ENCODE assay signal across 26 cellular contexts in the genomic region with DNA sequence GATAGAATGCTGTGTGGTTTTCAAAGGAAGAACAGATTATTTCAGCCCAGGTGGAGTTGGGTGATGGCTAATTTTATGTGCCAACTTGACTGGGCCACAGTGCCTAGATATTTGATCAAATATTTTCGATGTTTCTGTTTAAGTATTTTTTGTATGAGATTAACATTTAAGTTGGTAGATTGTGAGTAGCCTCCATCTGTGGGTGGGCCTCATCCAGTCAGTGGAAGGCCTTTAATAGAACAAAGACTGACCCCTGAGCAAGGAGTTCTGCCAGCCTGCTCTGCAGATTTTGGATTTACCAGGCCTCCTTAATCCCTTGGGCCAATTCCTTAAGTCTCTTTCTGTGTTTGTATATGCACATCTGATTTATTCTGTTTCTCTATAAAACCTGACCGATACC. TPM values are rescaled to one million over a fixed set of nuclear protein-coding genes. Genes with fewer than 3 reads are reported as not detected.
A peak's percentile ranks its signal among the peaks of the same experiment; 100 is the strongest.
DNase-seq lines count a peak whose midpoint lies in the region; TF ChIP-seq lines count a peak whose summit lies in the region.
"Had no signal": no experiment of that assay in that cellular context is flagged by ENCODE, and none has a peak within 500 bp of the region (broad histone marks: within the 10 kb centered on the region; RNA-seq: fewer than 3 reads in every experiment).

No MANE protein-coding gene starts in this region.

- H3K4me1 Mint-ChIP-seq in HFFc6 (ENCODE audit: low read depth) (peaks cover 69% of the 10 kb centered on the region), chondrocyte (ENCODE audit: low read depth) (peaks cover 71% of the 10 kb centered on the region), osteocyte (ENCODE audit: unreplicated experiment) (peaks cover 56% of the 10 kb centered on the region)

- H3K9me3 Mint-ChIP-seq in HFFc6 (no peaks in the 10 kb centered on the region), chondrocyte (ENCODE audit: low read depth) (no peaks in the 10 kb centered on the region), osteocyte (ENCODE audit: unreplicated experiment) (no peaks in the 10 kb centered on the region)
- H3K9me3 Mint-ChIP-seq: naive B cell had no signal

- H3K4me3 Mint-ChIP-seq in HFFc6 (no peak overlapping the region), chondrocyte (ENCODE audit: unreplicated experiment) (no peak overlapping the region), osteocyte (ENCODE audit: unreplicated experiment) (no peak overlapping the region)
- H3K4me3 Mint-ChIP-seq: activated CD4-positive, alpha-beta T cell treated with anti-CD3 and anti-CD28 coated beads for 36 hours had no signal

- peak overlapping the region; percentile 35 for H3K27ac Mint-ChIP-seq in HFFc6
- H3K27ac Mint-ChIP-seq in chondrocyte (ENCODE audit: unreplicated experiment) = peak overlapping the region; percentile 59
- peak overlapping the region; percentile 76 for H3K27ac Mint-ChIP-seq in osteocyte (ENCODE audit: unreplicated experiment)
- H3K27ac Mint-ChIP-seq: activated CD4-positive, alpha-beta T cell treated with anti-CD3 and anti-CD28 coated beads for 36 hours had no signal

- H3K27me3 Mint-ChIP-seq in HFFc6 (ENCODE audit: insufficient read depth) (no peaks in the 10 kb centered on the region), chondrocyte (ENCODE audit: low read depth) (no peaks in the 10 kb centered on the region), osteocyte (ENCODE audit: unreplicated experiment) (no peaks in the 10 kb centered on the region)
- H3K27me3 Mint-ChIP-seq: activated CD4-positive, alpha-beta T cell treated with anti-CD3 and anti-CD28 coated beads for 36 hours; naive B cell had no signal

- DNase-seq in NCI-H82 (lab: John Stamatoyannopoulos, UW) = peak; percentile 17
- DNase-seq in NCI-H82 treated with DMSO at 0.1 percent for 48 hours (lab: John Stamatoyannopoulos, UW; ENCODE audit: unreplicated experiment) = no peak
- no peak for DNase-seq in HFFc6
- no peak for DNase-seq in chondrocyte (ENCODE audit: low spot score)
- no peak for DNase-seq in osteocyte (ENCODE audit: extremely low spot score, unreplicated experiment)
- no peak for DNase-seq in UCSD-AML1 (lab: John Stamatoyannopoulos, UW; ENCODE audit: unreplicated experiment)
- DNase-seq in NCI-H146 treated with DMSO at 0.1 percent for 48 hours (lab: John Stamatoyannopoulos, UW; ENCODE audit: unreplicated experiment) = no peak
- no peak for DNase-seq in activated naive CD4-positive, alpha-beta T cell treated with anti-CD3 and anti-CD28 coated beads, Interleukin-2, amount 50 U/mL, for 16 hours
- DNase-seq: activated CD4-positive, alpha-beta T cell treated with anti-CD3 and anti-CD28 coated beads for 36 hours; activated effector memory CD4-positive, alpha-beta T cell treated with Interleukin-2 at 50 U/mL for 16 hours; brain microvascular endothelial cell; colonic mucosa; foreskin keratinocyte; GOT3; mesendoderm; naive B cell; NCI-H187; NCI-H2171 treated with DMSO at 0.1 percent for 48 hours; NCI-H524; right lobe of liver; SJCRH30; stimulated activated CD4-positive, alpha-beta T cell treated with anti-CD3 and anti-CD28 coated beads, Interleukin-12 subunit alpha, Interleukin-12 subunit beta, amount 100 ng/mL, for 4 hours; stimulated activated CD4-positive, alpha-beta T cell treated with anti-CD3 and anti-CD28 coated beads, Interleukin-4, amount 100 ng/mL, for 24 hours; stimulated activated naive CD4-positive, alpha-beta T cell; T-helper 1 cell; testis had no signal

- H3K36me3 Mint-ChIP-seq in HFFc6 (ENCODE audit: low read depth) (peaks cover 7% of the 10 kb centered on the region), chondrocyte (ENCODE audit: low read depth) (no peaks in the 10 kb centered on the region), osteocyte (ENCODE audit: unreplicated experiment) (peaks cover 11% of the 10 kb centered on the region)
- H3K36me3 Mint-ChIP-seq: naive B cell had no signal

- no peak for TF ChIP-seq CTCF in HFFc6 (IDR thresholded peaks at IDR 0.05)
- TF ChIP-seq CTCF in chondrocyte (IDR thresholded peaks at IDR 0.05) = no peak
- no peak for TF ChIP-seq CTCF in osteocyte (IDR thresholded peaks at IDR 0.05)

RNA-seq across cellular contexts. Expression of a gene that starts 13.9 kb away (rescaled TPM):
- 10 to 100 TPM; 66.5 to 92.9 (median 87.0) TPM for total RNA-seq in HFFc6 (2021; fragmentation: NEBNext Ultra II Directional; extraction: Animal tissue kit (Norgen Biotek cat#: 25700))
- total RNA-seq in chondrocyte (79.1 to 89.4 TPM (median 83.7 TPM) in 3 replicates), osteocyte (97.8 and 111 TPM in 2 replicates)
